ENCODE assay signal across 8 cellular contexts in the genomic region with DNA sequence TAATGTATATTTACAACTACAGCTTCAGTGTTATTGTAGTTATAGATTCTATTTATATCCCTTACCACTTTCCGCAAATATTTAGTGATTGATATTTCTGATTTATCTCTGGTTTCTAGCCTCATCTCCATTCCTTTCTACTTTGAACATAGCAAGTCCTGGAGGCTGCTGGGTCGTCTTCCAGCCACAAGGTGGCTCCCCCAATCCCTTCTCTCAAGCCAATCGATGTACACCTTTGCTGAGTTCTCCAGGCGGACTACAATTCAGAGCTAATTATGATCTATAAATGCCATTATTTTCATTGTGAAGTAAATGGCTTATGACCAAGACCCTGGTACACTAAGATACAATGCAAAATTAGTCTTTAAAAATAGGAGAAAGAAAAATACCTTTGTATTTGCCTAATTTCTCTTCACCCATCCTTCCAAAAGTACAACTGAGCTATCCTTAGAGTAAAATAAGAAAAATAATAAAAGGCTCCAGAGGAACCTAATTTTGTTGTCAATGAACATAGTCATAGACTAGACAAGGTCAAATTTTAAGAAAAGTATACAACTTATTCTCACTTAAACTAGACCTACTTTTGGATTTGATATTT.
DNase-seq lines count a peak whose midpoint lies in the region; ATAC-seq, FAIRE-seq and TF ChIP-seq lines count a peak whose summit lies in the region.

No MANE protein-coding gene starts in this region.

- TF ChIP-seq POLR2A in H54 (IDR thresholded peaks at IDR 0.05; ENCODE audit: low read depth, low read length): no peak

- no peak overlapping the region for H3K4me2 ChIP-seq in neuronal stem cell (ENCODE audit: insufficient read depth, low read length, poor library complexity, severe bottlenecking)

- H3K18ac ChIP-seq in neuronal stem cell (ENCODE audit: low read length): no peak overlapping the region

- H3K23ac ChIP-seq in neuronal stem cell (ENCODE audit: low read depth, low read length, poor library complexity): no peak overlapping the region

- no peaks in the 10 kb centered on the region for H3K79me1 ChIP-seq in neuronal stem cell (ENCODE audit: low read depth, low read length)

- no CpG with 5 or more reads among the region's 4 CpGs for WGBS in neuronal stem cell (ENCODE audit: extremely low coverage in 2 of 2, insufficient read length in 2 of 2, insufficient replicate concordance in 1 of 2), 2 donors

- H3K4me1 ChIP-seq in neuronal stem cell (ENCODE audit: control insufficient read depth in 2 of 2, insufficient read depth in 1 of 2, low read depth in 1 of 2, low read length in 2 of 2): no peaks in the 10 kb centered on the region

- H2BK5ac ChIP-seq in neuronal stem cell (ENCODE audit: low read length): no peak overlapping the region

- DNase-seq in AML-193 (lab: John Stamatoyannopoulos, UW): peak; percentile 66 to 71
- DNase-seq in H54 (ENCODE audit: insufficient read length, low spot score): peak; percentile 32
- DNase-seq in NCI-H69 (lab: John Stamatoyannopoulos, UW): peak; percentile 86
- peak; percentile 49 for DNase-seq in activated CD8-positive, alpha-beta memory T cell treated with anti-CD3 and anti-CD28 coated beads, Interleukin-2, amount 50 U/mL, for 4 hours
- peak; percentile 25 for DNase-seq in fibroblast of gingiva (ENCODE audit: low read depth)
- peak; percentile 23 for DNase-seq in neuronal stem cell (ENCODE audit: low spot score)
- peak; percentile 64 for DNase-seq in urothelium cell line (ENCODE audit: low spot score)

- no peak overlapping the region for H3K9ac ChIP-seq in neuronal stem cell (ENCODE audit: low read depth, low read length, poor library complexity)

- H4K91ac ChIP-seq in neuronal stem cell (ENCODE audit: low read depth, low read length, poor library complexity): no peak overlapping the region

- no peak overlapping the region for H2BK12ac ChIP-seq in neuronal stem cell (ENCODE audit: low read length)

- ATAC-seq in GM19023 (IDR thresholded peaks at IDR 0.05; ENCODE audit: unreplicated experiment): no peak

- peaks cover 0 to 33% (median 14%) of the 10 kb centered on the region in 3 experiments for H3K27me3 ChIP-seq in neuronal stem cell (ENCODE audit: control insufficient read depth in 3 of 3, insufficient read depth in 3 of 3, low read depth in 1 of 3, low read length in 3 of 3)

- H2AK5ac ChIP-seq in neuronal stem cell (ENCODE audit: low read depth, low read length): no peak overlapping the region

- no peak overlapping the region for H2BK120ac ChIP-seq in neuronal stem cell (ENCODE audit: low read depth, low read length)

- H3K14ac ChIP-seq in neuronal stem cell (ENCODE audit: low read length): no peak overlapping the region

- no peak overlapping the region for H3K4ac ChIP-seq in neuronal stem cell (ENCODE audit: low read length)

- H3K9me3 ChIP-seq in neuronal stem cell (replicated peaks in 1 of 2; ENCODE audit: control insufficient read depth in 2 of 2, insufficient read depth in 1 of 2, low read depth in 1 of 2, low read length in 2 of 2): no peaks in the 10 kb centered on the region

- no peak overlapping the region for H3K4me3 ChIP-seq in neuronal stem cell (ENCODE audit: low read length in 2 of 2)

- no peak overlapping the region for H4K8ac ChIP-seq in neuronal stem cell (ENCODE audit: low read depth, low read length)

- H3K36me3 ChIP-seq in neuronal stem cell (replicated peaks in 1 of 2; ENCODE audit: control insufficient read depth in 2 of 2, insufficient read depth in 2 of 2, low read length in 2 of 2): no peaks in the 10 kb centered on the region

- peak; percentile 99 for FAIRE-seq in H54 (lab: Jason Lieb, UNC)
- no peak for FAIRE-seq in urothelium cell line (lab: Jason Lieb, UNC)

- H2BK15ac ChIP-seq in neuronal stem cell (ENCODE audit: low read length): no peak overlapping the region

- H2AFZ ChIP-seq in neuronal stem cell (ENCODE audit: low read length): no peak overlapping the region

- no peak overlapping the region for H3K27ac ChIP-seq in neuronal stem cell (replicated peaks; ENCODE audit: low read length)

Comparison
In these comparisons a context has a peak if more than half of its experiments do, and no peak if none do; other contexts are left out.
1. DNase-seq: peak in every context shown above with its lines; median percentile 86 in NCI-H69; 68 in AML-193; 64 in urothelium cell line; 49 in activated CD8-positive, alpha-beta memory T cell treated with anti-CD3 and anti-CD28 coated beads, Interleukin-2, amount 50 U/mL, for 4 hours; 32 in H54; 25 in fibroblast of gingiva; 23 in neuronal stem cell.